Comparison of ENCODE assay signal across 1 cellular context in the genomic region with DNA sequence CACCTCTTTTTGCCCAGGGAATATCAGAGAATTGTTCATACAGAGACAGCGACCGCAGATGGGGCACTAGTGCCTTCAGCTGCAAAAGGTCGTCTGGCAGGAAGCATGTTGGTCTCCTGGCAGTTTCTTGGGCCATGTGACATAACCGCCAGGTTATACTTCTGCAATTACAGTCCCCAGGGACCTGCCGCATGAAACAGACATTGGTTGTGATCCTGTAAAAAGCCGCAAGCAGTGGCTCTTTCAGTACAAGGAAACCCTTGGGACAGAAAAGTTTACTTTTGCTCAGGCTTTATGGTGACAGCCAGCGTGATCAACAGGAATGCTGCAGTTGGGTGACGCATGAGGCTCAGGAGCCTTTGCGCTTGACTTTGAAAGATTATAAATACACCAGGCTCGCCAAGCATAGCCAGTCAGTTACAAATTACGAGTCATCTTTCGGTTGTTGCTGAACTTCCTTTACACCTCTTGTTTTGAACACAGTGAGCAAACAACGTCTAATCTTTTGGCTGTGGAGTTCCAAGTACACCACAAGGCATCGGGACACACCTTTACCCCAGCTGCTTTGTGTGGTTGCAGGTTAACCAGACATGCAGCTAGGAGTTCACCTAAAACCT.
TF ChIP-seq lines count a peak whose summit lies in the region.

No MANE protein-coding gene starts in this region.

TF ChIP-seq in GM12878, 131 proteins besides CTCF, POLR2A, EP300 and RAD21 (continued from another document and continues in another):
- TF ChIP-seq ZBTB40 (IDR thresholded peaks at IDR 0.05; ENCODE audit: borderline replicate concordance) (peak; percentile 35; the same call in 1 of the 2 replicates), CBX5 (IDR thresholded peaks at IDR 0.05; ENCODE audit: low read depth) (no peak; the same call in 1 of the 2 replicates), SIX5 (IDR thresholded peaks at IDR 0.05; ENCODE audit: low read depth, low read length, severe bottlenecking) (no peak), TCF12 (IDR thresholded peaks at IDR 0.05; ENCODE audit: low read depth, low read length) (peak; percentile 87), NFXL1 (IDR thresholded peaks at IDR 0.05; ENCODE audit: borderline replicate concordance) (no peak), KAT2A (conservative IDR thresholded peaks at IDR 0.05; ENCODE audit: control insufficient read depth, low read depth, low read length) (no peak), ZNF622 (IDR thresholded peaks at IDR 0.05) (no peak), YY1 (IDR thresholded peaks at IDR 0.05; ENCODE audit: low read depth, low read length) (0 out of 2 replicates have a peak, but pooled peaks have one; percentile 36), HSF1 (IDR thresholded peaks at IDR 0.05; ENCODE audit: low read depth, low read length) (no peak), CREB1 (IDR thresholded peaks at IDR 0.05; ENCODE audit: low read depth) (peak; percentile 39; the same call in 1 of the 2 replicates), CREM (IDR thresholded peaks at IDR 0.05; ENCODE audit: low read depth) (peak; percentile 83; the same call in 1 of the 2 replicates), JUND (IDR thresholded peaks at IDR 0.05; ENCODE audit: low read depth, low read length) (no peak), SRF (IDR thresholded peaks at IDR 0.05; ENCODE audit: low read depth in 2 of 2, low read length in 2 of 2) (no peak), MEF2B (IDR thresholded peaks at IDR 0.05; ENCODE audit: partially characterized antibody, poor library complexity, severe bottlenecking) (peak; percentile 100), ZNF384 (IDR thresholded peaks at IDR 0.05; ENCODE audit: borderline replicate concordance, low read depth, low read length) (0 out of 2 replicates have a peak, but pooled peaks have one; percentile 17), SUZ12 (IDR thresholded peaks at IDR 0.05; ENCODE audit: unreplicated experiment) (no peak), BCL11A (IDR thresholded peaks at IDR 0.05; ENCODE audit: low read depth, low read length) (peak; percentile 80), STAT3 (IDR thresholded peaks at IDR 0.05; ENCODE audit: low read depth, low read length) (peak; percentile 62; the same call in 1 of the 2 replicates), BRCA1 (IDR thresholded peaks at IDR 0.05; ENCODE audit: low read depth, low read length) (no peak), PML (IDR thresholded peaks at IDR 0.05; ENCODE audit: low read length) (peak; percentile 67; the same call in 1 of the 2 replicates), IRF3 (IDR thresholded peaks at IDR 0.05) (0 out of 2 replicates have a peak, but pooled peaks have one; percentile 38), CHD1 (IDR thresholded peaks at IDR 0.05; ENCODE audit: low read depth, low read length) (no peak), ZBED1 (IDR thresholded peaks at IDR 0.05; ENCODE audit: borderline replicate concordance) (peak; percentile 89), EGR1 (IDR thresholded peaks at IDR 0.05; ENCODE audit: borderline replicate concordance in 1 of 2, low read depth in 2 of 2, low read length in 2 of 2) (no peak), ZNF207 (IDR thresholded peaks at IDR 0.05; ENCODE audit: borderline replicate concordance) (peak; percentile 77), TAF1 (IDR thresholded peaks at IDR 0.05; ENCODE audit: borderline replicate concordance, low read depth, low read length) (0 out of 2 replicates have a peak, but pooled peaks have one; percentile 12), KDM1A (IDR thresholded peaks at IDR 0.05; ENCODE audit: borderline replicate concordance) (no peak), SP1 (IDR thresholded peaks at IDR 0.05; ENCODE audit: low read depth, low read length) (peak; percentile 66), TCF3 (IDR thresholded peaks at IDR 0.05; ENCODE audit: borderline replicate concordance, insufficient read depth, low read depth, low read length) (peak; percentile 41; the same call in 1 of the 2 replicates), IKZF2 (IDR thresholded peaks at IDR 0.05) (peak; percentile 99)
- TF ChIP-seq, protein P1, sequence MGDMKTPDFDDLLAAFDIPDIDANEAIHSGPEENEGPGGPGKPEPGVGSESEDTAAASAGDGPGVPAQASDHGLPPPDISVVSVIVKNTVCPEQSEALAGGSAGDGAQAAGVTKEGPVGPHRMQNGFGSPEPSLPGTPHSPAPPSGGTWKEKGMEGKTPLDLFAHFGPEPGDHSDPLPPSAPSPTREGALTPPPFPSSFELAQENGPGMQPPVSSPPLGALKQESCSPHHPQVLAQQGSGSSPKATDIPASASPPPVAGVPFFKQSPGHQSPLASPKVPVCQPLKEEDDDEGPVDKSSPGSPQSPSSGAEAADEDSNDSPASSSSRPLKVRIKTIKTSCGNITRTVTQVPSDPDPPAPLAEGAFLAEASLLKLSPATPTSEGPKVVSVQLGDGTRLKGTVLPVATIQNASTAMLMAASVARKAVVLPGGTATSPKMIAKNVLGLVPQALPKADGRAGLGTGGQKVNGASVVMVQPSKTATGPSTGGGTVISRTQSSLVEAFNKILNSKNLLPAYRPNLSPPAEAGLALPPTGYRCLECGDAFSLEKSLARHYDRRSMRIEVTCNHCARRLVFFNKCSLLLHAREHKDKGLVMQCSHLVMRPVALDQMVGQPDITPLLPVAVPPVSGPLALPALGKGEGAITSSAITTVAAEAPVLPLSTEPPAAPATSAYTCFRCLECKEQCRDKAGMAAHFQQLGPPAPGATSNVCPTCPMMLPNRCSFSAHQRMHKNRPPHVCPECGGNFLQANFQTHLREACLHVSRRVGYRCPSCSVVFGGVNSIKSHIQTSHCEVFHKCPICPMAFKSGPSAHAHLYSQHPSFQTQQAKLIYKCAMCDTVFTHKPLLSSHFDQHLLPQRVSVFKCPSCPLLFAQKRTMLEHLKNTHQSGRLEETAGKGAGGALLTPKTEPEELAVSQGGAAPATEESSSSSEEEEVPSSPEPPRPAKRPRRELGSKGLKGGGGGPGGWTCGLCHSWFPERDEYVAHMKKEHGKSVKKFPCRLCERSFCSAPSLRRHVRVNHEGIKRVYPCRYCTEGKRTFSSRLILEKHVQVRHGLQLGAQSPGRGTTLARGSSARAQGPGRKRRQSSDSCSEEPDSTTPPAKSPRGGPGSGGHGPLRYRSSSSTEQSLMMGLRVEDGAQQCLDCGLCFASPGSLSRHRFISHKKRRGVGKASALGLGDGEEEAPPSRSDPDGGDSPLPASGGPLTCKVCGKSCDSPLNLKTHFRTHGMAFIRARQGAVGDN (IDR thresholded peaks at IDR 0.05): peak; percentile 94
- TF ChIP-seq, protein P2, sequence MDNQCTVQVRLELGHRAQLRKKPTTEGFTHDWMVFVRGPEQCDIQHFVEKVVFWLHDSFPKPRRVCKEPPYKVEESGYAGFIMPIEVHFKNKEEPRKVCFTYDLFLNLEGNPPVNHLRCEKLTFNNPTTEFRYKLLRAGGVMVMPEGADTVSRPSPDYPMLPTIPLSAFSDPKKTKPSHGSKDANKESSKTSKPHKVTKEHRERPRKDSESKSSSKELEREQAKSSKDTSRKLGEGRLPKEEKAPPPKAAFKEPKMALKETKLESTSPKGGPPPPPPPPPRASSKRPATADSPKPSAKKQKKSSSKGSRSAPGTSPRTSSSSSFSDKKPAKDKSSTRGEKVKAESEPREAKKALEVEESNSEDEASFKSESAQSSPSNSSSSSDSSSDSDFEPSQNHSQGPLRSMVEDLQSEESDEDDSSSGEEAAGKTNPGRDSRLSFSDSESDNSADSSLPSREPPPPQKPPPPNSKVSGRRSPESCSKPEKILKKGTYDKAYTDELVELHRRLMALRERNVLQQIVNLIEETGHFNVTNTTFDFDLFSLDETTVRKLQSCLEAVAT (IDR thresholded peaks at IDR 0.05): peak; percentile 90
- TF ChIP-seq, protein P3, sequence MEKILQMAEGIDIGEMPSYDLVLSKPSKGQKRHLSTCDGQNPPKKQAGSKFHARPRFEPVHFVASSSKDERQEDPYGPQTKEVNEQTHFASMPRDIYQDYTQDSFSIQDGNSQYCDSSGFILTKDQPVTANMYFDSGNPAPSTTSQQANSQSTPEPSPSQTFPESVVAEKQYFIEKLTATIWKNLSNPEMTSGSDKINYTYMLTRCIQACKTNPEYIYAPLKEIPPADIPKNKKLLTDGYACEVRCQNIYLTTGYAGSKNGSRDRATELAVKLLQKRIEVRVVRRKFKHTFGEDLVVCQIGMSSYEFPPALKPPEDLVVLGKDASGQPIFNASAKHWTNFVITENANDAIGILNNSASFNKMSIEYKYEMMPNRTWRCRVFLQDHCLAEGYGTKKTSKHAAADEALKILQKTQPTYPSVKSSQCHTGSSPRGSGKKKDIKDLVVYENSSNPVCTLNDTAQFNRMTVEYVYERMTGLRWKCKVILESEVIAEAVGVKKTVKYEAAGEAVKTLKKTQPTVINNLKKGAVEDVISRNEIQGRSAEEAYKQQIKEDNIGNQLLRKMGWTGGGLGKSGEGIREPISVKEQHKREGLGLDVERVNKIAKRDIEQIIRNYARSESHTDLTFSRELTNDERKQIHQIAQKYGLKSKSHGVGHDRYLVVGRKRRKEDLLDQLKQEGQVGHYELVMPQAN (conservative IDR thresholded peaks at IDR 0.05): no peak; the same call in 1 of the 2 replicates
- TF ChIP-seq, protein P4, sequence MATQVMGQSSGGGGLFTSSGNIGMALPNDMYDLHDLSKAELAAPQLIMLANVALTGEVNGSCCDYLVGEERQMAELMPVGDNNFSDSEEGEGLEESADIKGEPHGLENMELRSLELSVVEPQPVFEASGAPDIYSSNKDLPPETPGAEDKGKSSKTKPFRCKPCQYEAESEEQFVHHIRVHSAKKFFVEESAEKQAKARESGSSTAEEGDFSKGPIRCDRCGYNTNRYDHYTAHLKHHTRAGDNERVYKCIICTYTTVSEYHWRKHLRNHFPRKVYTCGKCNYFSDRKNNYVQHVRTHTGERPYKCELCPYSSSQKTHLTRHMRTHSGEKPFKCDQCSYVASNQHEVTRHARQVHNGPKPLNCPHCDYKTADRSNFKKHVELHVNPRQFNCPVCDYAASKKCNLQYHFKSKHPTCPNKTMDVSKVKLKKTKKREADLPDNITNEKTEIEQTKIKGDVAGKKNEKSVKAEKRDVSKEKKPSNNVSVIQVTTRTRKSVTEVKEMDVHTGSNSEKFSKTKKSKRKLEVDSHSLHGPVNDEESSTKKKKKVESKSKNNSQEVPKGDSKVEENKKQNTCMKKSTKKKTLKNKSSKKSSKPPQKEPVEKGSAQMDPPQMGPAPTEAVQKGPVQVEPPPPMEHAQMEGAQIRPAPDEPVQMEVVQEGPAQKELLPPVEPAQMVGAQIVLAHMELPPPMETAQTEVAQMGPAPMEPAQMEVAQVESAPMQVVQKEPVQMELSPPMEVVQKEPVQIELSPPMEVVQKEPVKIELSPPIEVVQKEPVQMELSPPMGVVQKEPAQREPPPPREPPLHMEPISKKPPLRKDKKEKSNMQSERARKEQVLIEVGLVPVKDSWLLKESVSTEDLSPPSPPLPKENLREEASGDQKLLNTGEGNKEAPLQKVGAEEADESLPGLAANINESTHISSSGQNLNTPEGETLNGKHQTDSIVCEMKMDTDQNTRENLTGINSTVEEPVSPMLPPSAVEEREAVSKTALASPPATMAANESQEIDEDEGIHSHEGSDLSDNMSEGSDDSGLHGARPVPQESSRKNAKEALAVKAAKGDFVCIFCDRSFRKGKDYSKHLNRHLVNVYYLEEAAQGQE (IDR thresholded peaks at IDR 0.05; ENCODE audit: low read depth, low read length): no peak
- TF ChIP-seq, protein P5, sequence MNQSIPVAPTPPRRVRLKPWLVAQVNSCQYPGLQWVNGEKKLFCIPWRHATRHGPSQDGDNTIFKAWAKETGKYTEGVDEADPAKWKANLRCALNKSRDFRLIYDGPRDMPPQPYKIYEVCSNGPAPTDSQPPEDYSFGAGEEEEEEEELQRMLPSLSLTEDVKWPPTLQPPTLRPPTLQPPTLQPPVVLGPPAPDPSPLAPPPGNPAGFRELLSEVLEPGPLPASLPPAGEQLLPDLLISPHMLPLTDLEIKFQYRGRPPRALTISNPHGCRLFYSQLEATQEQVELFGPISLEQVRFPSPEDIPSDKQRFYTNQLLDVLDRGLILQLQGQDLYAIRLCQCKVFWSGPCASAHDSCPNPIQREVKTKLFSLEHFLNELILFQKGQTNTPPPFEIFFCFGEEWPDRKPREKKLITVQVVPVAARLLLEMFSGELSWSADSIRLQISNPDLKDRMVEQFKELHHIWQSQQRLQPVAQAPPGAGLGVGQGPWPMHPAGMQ (IDR thresholded peaks at IDR 0.05; ENCODE audit: borderline replicate concordance): no peak
